28 cellular contexts compared by ENCODE assay signal in genomic region chr1:180893614-180894013, GRCh38.
"Had no signal": no experiment of that assay in that cellular context is flagged by ENCODE, and none has a peak within 500 bp of the region (broad histone marks: within the 10 kb centered on the region; RNA-seq: fewer than 3 reads in every experiment).

No MANE protein-coding gene starts in this region.

- H3K79me2 ChIP-seq: parathyroid adenoma had no signal

- DNase-seq: activated B cell treated with CpG ODN at 0.5 μM for 24 hours; activated CD4-positive, alpha-beta T cell treated with anti-CD3 and anti-CD28 coated beads for 36 hours; activated CD4-positive, alpha-beta T cell treated with anti-CD3 and anti-CD28 coated beads, Interleukin-2, amount 50 U/mL, for 4 hours; activated CD8-positive, alpha-beta memory T cell treated with anti-CD3 and anti-CD28 coated beads for 24 hours; activated effector memory CD4-positive, alpha-beta T cell treated with anti-CD3 and anti-CD28 coated beads, Interleukin-2, amount 50 U/mL, for 16 hours; activated naive CD4-positive, alpha-beta T cell treated with anti-CD3 and anti-CD28 coated beads, Interleukin-2, amount 50 U/mL, for 16 hours; amniotic stem cell; brain microvascular endothelial cell; caudate nucleus; cortex of kidney; endodermal cell; foreskin melanocyte; kidney glomerular epithelial cell; naive B cell; nephron progenitor cell; right cardiac atrium; stimulated activated CD4-positive, alpha-beta T cell treated with anti-CD3 and anti-CD28 coated beads, Interleukin-15, amount 100 ng/mL, for 24 hours; stimulated activated CD4-positive, alpha-beta T cell treated with anti-CD3 and anti-CD28 coated beads, Interleukin-2, amount 100 ng/mL, for 24 hours; stimulated activated naive B cell treated with anti-CD40 and anti-IgM and Interleukin-4, amounts not matched to agents 10 μg/mL and 1 μg/mL and 100 μg/mL, for 72 hours; stomach; T-cell; thyroid gland; upper lobe of right lung had no signal

- H3K27ac ChIP-seq: brain microvascular endothelial cell, parathyroid adenoma, stomach, thyroid gland, upper lobe of right lung had no signal

- H3K36me3 ChIP-seq: brain microvascular endothelial cell, stomach, thyroid gland, upper lobe of right lung had no signal

- H3K4me1 ChIP-seq: parathyroid adenoma, thyroid gland, upper lobe of right lung had no signal

- FAIRE-seq: astrocyte had no signal

- H3K27ac Mint-ChIP-seq: activated B cell treated with CpG ODN at 0.5 μM for 24 hours; activated CD4-positive, alpha-beta T cell treated with anti-CD3 and anti-CD28 coated beads for 36 hours; endodermal cell; mesothelial cell of epicardium; nephron progenitor cell; stimulated activated naive B cell treated with anti-CD40 and anti-IgM and Interleukin-4, amounts not matched to agents 10 μg/mL and 1 μg/mL and 100 μg/mL, for 72 hours; T-cell; T-helper 2 cell treated with Interferon-gamma antibody and Interleukin-4, amounts not matched to agents 5 μg/mL and 100 μg/mL, for 36 hours had no signal

- H3K27me3 Mint-ChIP-seq: activated B cell treated with CpG ODN at 0.5 μM for 24 hours; activated CD4-positive, alpha-beta T cell treated with anti-CD3 and anti-CD28 coated beads for 36 hours; naive B cell; stimulated activated naive B cell treated with anti-CD40 and anti-IgM and Interleukin-4, amounts not matched to agents 10 μg/mL and 1 μg/mL and 100 μg/mL, for 72 hours; T-cell had no signal

- H2AFZ ChIP-seq: parathyroid adenoma had no signal

- H3K36me3 Mint-ChIP-seq: mesothelial cell of epicardium, naive B cell had no signal

- ATAC-seq: activated CD4-positive, alpha-beta T cell treated with anti-CD3 and anti-CD28 coated beads for 36 hours; esophagus mucosa; stimulated activated naive B cell treated with anti-CD40 and anti-IgM and Interleukin-4, amounts not matched to agents 10 μg/mL and 1 μg/mL and 100 μg/mL, for 72 hours; T-cell; upper lobe of right lung had no signal

- H3K4me3 Mint-ChIP-seq: activated B cell treated with CpG ODN at 0.5 μM for 24 hours; activated CD4-positive, alpha-beta T cell treated with anti-CD3 and anti-CD28 coated beads for 36 hours; endodermal cell; mesothelial cell of epicardium; naive B cell; nephron progenitor cell; stimulated activated naive B cell treated with anti-CD40 and anti-IgM and Interleukin-4, amounts not matched to agents 10 μg/mL and 1 μg/mL and 100 μg/mL, for 72 hours; T-cell; T-helper 2 cell treated with Interferon-gamma antibody and Interleukin-4, amounts not matched to agents 5 μg/mL and 100 μg/mL, for 36 hours had no signal

- H3K27me3 ChIP-seq: brain microvascular endothelial cell, stomach, thyroid gland, upper lobe of right lung had no signal

- H3K9me3 Mint-ChIP-seq: activated B cell treated with CpG ODN at 0.5 μM for 24 hours; endodermal cell; mesothelial cell of epicardium; nephron progenitor cell; T-helper 2 cell treated with Interferon-gamma antibody and Interleukin-4, amounts not matched to agents 5 μg/mL and 100 μg/mL, for 36 hours had no signal

- H3K4me3 ChIP-seq: stomach, thyroid gland, upper lobe of right lung had no signal

- H3K9me3 ChIP-seq: stomach, thyroid gland, upper lobe of right lung had no signal
